ENCODE assay signal across 12 cellular contexts in genomic region chr7:112023282-112023681, GRCh38.
"Had no signal": no experiment of that assay in that cellular context is flagged by ENCODE, and none has a peak within 500 bp of the region (broad histone marks: within the 10 kb centered on the region; RNA-seq: fewer than 3 reads in every experiment).

No MANE protein-coding gene starts in this region.

- H3K4me3 ChIP-seq: gastrocnemius medialis, transverse colon, vagina had no signal

- H3K36me3 ChIP-seq: gastrocnemius medialis, transverse colon, vagina had no signal

- H3K4me1 ChIP-seq: parathyroid adenoma had no signal

- H3K27ac ChIP-seq: gastrocnemius medialis, parathyroid adenoma, transverse colon, vagina had no signal

- H3K9me3 ChIP-seq: gastrocnemius medialis, transverse colon, vagina had no signal

- ATAC-seq: activated CD4-positive, CD25-positive, alpha-beta regulatory T cell treated with anti-CD3 and anti-CD28 coated beads, Interleukin-2, amount 50 U/mL, for 24 hours; activated T-cell treated with anti-CD3 and anti-CD28 coated beads, Interleukin-2, amount 50 U/mL, for 4 hours; effector memory CD8-positive, alpha-beta T cell; gastrocnemius medialis; stimulated activated naive CD8-positive, alpha-beta T cell treated with anti-CD3 and anti-CD28 coated beads, Interleukin-15, Interleukin-2, amounts not matched to agents 100 U/mL and 50 U/mL, for 24 hours had no signal

- H3K27me3 ChIP-seq: gastrocnemius medialis, transverse colon, vagina had no signal

- DNase-seq: activated CD4-positive, alpha-beta T cell treated with anti-CD3 and anti-CD28 coated beads, Interleukin-2, amount 10 ng/mL, durations not matched to agents 7 days and 5 days; activated CD8-positive, alpha-beta memory T cell treated with anti-CD3 and anti-CD28 coated beads, Interleukin-2, amount 50 U/mL, for 4 hours; activated naive CD4-positive, alpha-beta T cell treated with anti-CD3 and anti-CD28 coated beads for 36 hours; activated T-cell treated with anti-CD3 and anti-CD28 coated beads, Interleukin-2, amount 50 U/mL, for 4 hours; effector memory CD8-positive, alpha-beta T cell; gastrocnemius medialis; stimulated activated CD4-positive, alpha-beta T cell treated with anti-CD3 and anti-CD28 coated beads, Interleukin-2, amount 100 ng/mL, for 24 hours; stimulated activated naive CD8-positive, alpha-beta T cell treated with anti-CD3 and anti-CD28 coated beads, Interleukin-15, Interleukin-2, amounts not matched to agents 100 U/mL and 50 U/mL, for 24 hours; transverse colon had no signal
